ENCODE assay signal across 12 cellular contexts in the genomic region with DNA sequence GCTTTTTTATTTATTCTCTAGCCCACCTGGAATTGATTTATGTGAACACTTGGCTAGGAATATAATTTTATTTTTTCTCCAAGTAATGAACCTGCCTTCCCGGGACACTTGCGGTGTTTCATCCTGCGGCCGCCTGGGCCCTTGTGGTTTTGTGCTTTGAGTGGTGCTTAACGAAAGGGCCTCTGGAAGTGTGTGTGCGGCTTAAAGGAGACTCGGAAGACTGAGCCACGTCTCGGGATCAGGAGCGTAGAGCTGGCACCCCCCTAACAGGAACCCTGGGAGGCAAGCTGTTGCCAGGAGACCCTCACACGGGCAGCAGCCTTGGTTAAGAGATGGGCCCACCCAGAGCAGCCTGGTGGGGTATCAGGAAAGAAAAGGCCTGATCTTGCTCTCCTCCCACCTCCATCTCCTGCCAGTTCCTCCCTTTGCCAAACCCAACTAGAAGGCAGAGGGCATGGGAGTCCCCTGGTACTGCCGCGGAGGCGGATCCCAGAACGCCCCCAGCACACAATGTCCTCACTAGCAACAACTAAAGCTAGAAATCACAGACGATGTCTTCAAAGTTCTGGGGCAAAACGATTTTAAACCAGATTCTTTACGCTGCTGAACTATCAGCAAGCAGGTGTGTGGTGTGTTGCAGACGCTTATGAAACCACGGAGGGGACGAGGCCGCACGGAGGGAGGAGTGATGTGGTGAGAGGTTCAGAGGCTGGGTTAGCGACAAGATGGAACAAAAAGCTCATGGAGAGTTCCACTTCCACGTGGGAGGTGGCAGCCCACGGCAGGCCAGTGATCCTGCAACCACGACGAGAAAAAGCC.
DNase-seq lines count a peak whose midpoint lies in the region; ATAC-seq and TF ChIP-seq lines count a peak whose summit lies in the region.
"Had no signal": no experiment of that assay in that cellular context is flagged by ENCODE, and none has a peak within 500 bp of the region (broad histone marks: within the 10 kb centered on the region; RNA-seq: fewer than 3 reads in every experiment).

No MANE protein-coding gene starts in this region.

- in situ Hi-C loops in astrocyte of the spinal cord (cut with HindIII; ENCODE audit: low sequenced_read_pairs) = no loop called here

- no TSS peak for BruUV-seq in PC-3 (replicated peaks; lab: Mats Ljungman, UMichigan)

- ATAC-seq in effector memory CD8-positive, alpha-beta T cell (replicated peaks) = no peak
- ATAC-seq in PC-3 (no peak), GM21717 (IDR thresholded peaks at IDR 0.05; ENCODE audit: unreplicated experiment) (no peak)
- ATAC-seq: naive thymus-derived CD4-positive, alpha-beta T cell had no signal

- POLR2A ChIA-PET in PC-3 (lab: Charles Lee; ENCODE audit: unreplicated experiment) = no interaction called here

- no peaks in the 10 kb centered on the region for H3K9me3 ChIP-seq in Karpas-422 (ENCODE audit: low read length)
- no peaks in the 10 kb centered on the region for H3K9me3 ChIP-seq in neural progenitor cell (ENCODE audit: low read depth)
- H3K9me3 ChIP-seq in PC-3 (ENCODE audit: low read length) = no peaks in the 10 kb centered on the region
- H3K9me3 ChIP-seq: SK-N-SH had no signal

- peaks cover 3% of the 10 kb centered on the region for H3K36me3 Mint-ChIP-seq in neural progenitor cell
- H3K36me3 Mint-ChIP-seq in effector memory CD8-positive, alpha-beta T cell (ENCODE audit: insufficient read depth) = no peaks in the 10 kb centered on the region

- peak; percentile 67 for DNase-seq in DMS79 (lab: John Stamatoyannopoulos, UW)
- peak; percentile 78 for DNase-seq in Karpas-422
- DNase-seq in astrocyte of the spinal cord (ENCODE audit: low read depth, low spot score) = peak; percentile 41
- DNase-seq in neural progenitor cell (ENCODE audit: low spot score) = no peak
- no peak for DNase-seq in effector memory CD8-positive, alpha-beta T cell
- no peak for DNase-seq in PC-3
- no peak for DNase-seq in NCI-H774 (lab: John Stamatoyannopoulos, UW)
- DNase-seq: naive thymus-derived CD4-positive, alpha-beta T cell; NCI-H345; SK-N-SH had no signal

- H3K4me1 Mint-ChIP-seq in neural progenitor cell = peaks cover 16% of the 10 kb centered on the region
- H3K4me1 Mint-ChIP-seq in effector memory CD8-positive, alpha-beta T cell (ENCODE audit: low read depth in 2 of 2) = no peaks in the 10 kb centered on the region

- TF ChIP-seq CTCF in astrocyte of the spinal cord (IDR thresholded peaks at IDR 0.05; ENCODE audit: low read depth, low read length) = no peak
- no peak for TF ChIP-seq CTCF in neural progenitor cell (IDR thresholded peaks at IDR 0.05)
- no peak for TF ChIP-seq CTCF in PC-3 (conservative IDR thresholded peaks at IDR 0.05; ENCODE audit: low read depth, low read length)

- no peaks in the 10 kb centered on the region for H3K9me2 ChIP-seq in Karpas-422 (replicated peaks; ENCODE audit: insufficient read depth, low read length)
- no peaks in the 10 kb centered on the region for H3K9me2 ChIP-seq in PC-3 (replicated peaks; ENCODE audit: low read length)
- H3K9me2 ChIP-seq: SK-N-SH had no signal

- H3K27me3 ChIP-seq in Karpas-422 (ENCODE audit: low read length) (no peaks in the 10 kb centered on the region), neural progenitor cell (no peaks in the 10 kb centered on the region), PC-3 (ENCODE audit: low read length) (no peaks in the 10 kb centered on the region)

- peak overlapping the region; percentile 32 for H3K4me3 Mint-ChIP-seq in neural progenitor cell
- H3K4me3 Mint-ChIP-seq in effector memory CD8-positive, alpha-beta T cell = no peak overlapping the region
- H3K4me3 Mint-ChIP-seq: naive thymus-derived CD4-positive, alpha-beta T cell had no signal

- peak overlapping the region; percentile 37; the same call in 1 of the 2 replicates for H3K4me3 ChIP-seq in Karpas-422 (ENCODE audit: low read length)
- H3K4me3 ChIP-seq in astrocyte of the spinal cord (ENCODE audit: low read depth, low read length) = no peak overlapping the region
- H3K4me3 ChIP-seq in neural progenitor cell = no peak overlapping the region
- H3K4me3 ChIP-seq in PC-3 (ENCODE audit: low read length) = no peak overlapping the region

- CTCF ChIA-PET in PC-3 (lab: Charles Lee) = no interaction called here

- H3K9me3 Mint-ChIP-seq in neural progenitor cell = peaks cover 13% of the 10 kb centered on the region
- H3K9me3 Mint-ChIP-seq in effector memory CD8-positive, alpha-beta T cell = no peaks in the 10 kb centered on the region

- intact Hi-C loops in PC-3 (cut with micrococcal nuclease) = loop anchor here (5.0 kb wide), 1 partner anchor 47 kb away; no protein-coding TSS in a partner anchor

- H2AFZ ChIP-seq in Karpas-422 (ENCODE audit: low read length) = peak overlapping the region; percentile 10; the same call in 1 of the 2 replicates
- no peak overlapping the region for H2AFZ ChIP-seq in neural progenitor cell (replicated peaks)
- no peak overlapping the region for H2AFZ ChIP-seq in PC-3 (ENCODE audit: low read length)

- H4K20me1 ChIP-seq in Karpas-422 (ENCODE audit: insufficient read depth, low read depth, low read length) (no peaks in the 10 kb centered on the region), neural progenitor cell (ENCODE audit: low read depth) (no peaks in the 10 kb centered on the region), PC-3 (ENCODE audit: low read length) (no peaks in the 10 kb centered on the region)

- H3K9ac ChIP-seq in Karpas-422 (ENCODE audit: low read length) (peak overlapping the region; percentile 73), neural progenitor cell (no peak overlapping the region), PC-3 (ENCODE audit: low read length) (no peak overlapping the region)
- H3K9ac ChIP-seq: SK-N-SH had no signal

- H3K79me2 ChIP-seq in Karpas-422 (ENCODE audit: low read length) (no peaks in the 10 kb centered on the region), neural progenitor cell (ENCODE audit: low read depth) (no peaks in the 10 kb centered on the region), PC-3 (ENCODE audit: low read length) (no peaks in the 10 kb centered on the region)

- peaks cover 4% of the 10 kb centered on the region; the same call in 1 of the 2 replicates for H3K36me3 ChIP-seq in Karpas-422 (ENCODE audit: insufficient read depth, low read length)
- H3K36me3 ChIP-seq in neural progenitor cell = no peaks in the 10 kb centered on the region
- no peaks in the 10 kb centered on the region for H3K36me3 ChIP-seq in PC-3 (ENCODE audit: low read depth, low read length)

- H3K4me1 ChIP-seq in Karpas-422 (ENCODE audit: low read length) = peaks cover 70% of the 10 kb centered on the region
- H3K4me1 ChIP-seq in neural progenitor cell = no peaks in the 10 kb centered on the region
- no peaks in the 10 kb centered on the region for H3K4me1 ChIP-seq in PC-3 (ENCODE audit: insufficient read depth, low read length)

- peaks cover 9% of the 10 kb centered on the region for H3K27me3 Mint-ChIP-seq in neural progenitor cell (ENCODE audit: insufficient read depth, low read depth)
- H3K27me3 Mint-ChIP-seq in effector memory CD8-positive, alpha-beta T cell = peaks cover 17 to 36% of the 10 kb centered on the region in 2 donors

- H3F3A ChIP-seq in neural progenitor cell (ENCODE audit: low read depth) (no peaks in the 10 kb centered on the region), PC-3 (ENCODE audit: low read length, unreplicated experiment) (no peaks in the 10 kb centered on the region)

- H3K27ac Mint-ChIP-seq in neural progenitor cell = no peak overlapping the region
- H3K27ac Mint-ChIP-seq in effector memory CD8-positive, alpha-beta T cell = no peak overlapping the region
- H3K27ac Mint-ChIP-seq: naive thymus-derived CD4-positive, alpha-beta T cell had no signal

- peak overlapping the region; percentile 74 for H3K4me2 ChIP-seq in Karpas-422 (ENCODE audit: low read depth, low read length, poor library complexity, severe bottlenecking)
- H3K4me2 ChIP-seq in neural progenitor cell = no peak overlapping the region
- H3K4me2 ChIP-seq in PC-3 (ENCODE audit: low read length) = no peak overlapping the region
- H3K4me2 ChIP-seq: SK-N-SH had no signal

- H3K27ac ChIP-seq in Karpas-422 (ENCODE audit: low read length) (peak overlapping the region; percentile 97), neural progenitor cell (no peak overlapping the region), PC-3 (ENCODE audit: low read length) (no peak overlapping the region)
- H3K27ac ChIP-seq: VCaP had no signal

Comparison
In these comparisons a context has a peak if more than half of its experiments do, and no peak if none do; other contexts are left out.
1. DNase-seq: peak in DMS79 (single experiment), Karpas-422 (single experiment) and astrocyte of the spinal cord (single experiment); none in neural progenitor cell (single experiment), effector memory CD8-positive, alpha-beta T cell (0 of 3), PC-3 (single experiment) and NCI-H774 (single experiment).